ENCODE assay signal across 20 cellular contexts in the genomic region with DNA sequence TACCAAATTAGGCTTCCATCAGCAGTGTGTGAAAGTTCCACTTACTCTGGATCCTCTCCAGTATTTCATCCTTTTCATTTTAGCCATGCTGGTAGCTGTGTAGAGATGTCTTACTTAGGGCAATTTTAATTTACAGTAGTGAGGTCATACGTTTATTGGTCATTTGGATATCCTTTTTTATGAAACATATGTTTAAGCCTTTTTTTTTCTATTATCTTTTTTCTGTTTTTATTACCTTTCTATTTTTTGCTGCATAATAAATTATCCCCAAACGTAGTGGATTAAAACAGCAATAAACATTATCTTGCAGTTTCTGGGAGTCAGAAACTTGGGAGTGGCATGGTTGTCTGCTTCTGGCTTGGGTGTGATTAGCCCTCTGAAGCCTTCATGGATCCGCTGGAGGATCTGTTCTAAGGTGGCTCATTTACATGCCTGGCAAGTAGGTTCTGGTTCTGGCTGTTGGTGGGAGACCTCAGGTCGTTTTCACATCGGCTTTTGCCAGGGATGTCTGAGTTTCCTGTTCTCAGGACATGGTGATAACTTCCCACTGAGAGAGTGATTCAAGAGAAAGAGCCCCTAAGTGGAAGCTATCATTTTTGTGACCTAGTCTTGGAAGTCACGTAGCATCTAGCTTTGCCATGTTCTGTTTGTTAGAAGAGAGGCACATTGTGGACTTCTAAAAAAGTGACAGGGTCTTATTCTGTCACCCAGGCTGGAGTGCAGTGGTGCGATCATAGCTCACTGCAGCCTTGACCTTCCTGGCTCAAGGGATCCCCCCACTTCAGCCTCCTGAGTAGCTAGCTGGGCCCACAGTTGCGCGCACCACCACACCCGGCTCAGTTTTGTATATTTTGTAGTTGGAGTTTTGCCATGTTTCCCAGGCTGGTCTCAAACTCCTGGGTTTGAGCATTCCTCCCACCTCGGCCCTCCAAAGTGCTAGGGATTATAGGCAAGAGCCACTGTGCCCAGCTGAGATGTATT. TPM values are rescaled to one million over a fixed set of nuclear protein-coding genes. Genes with fewer than 3 reads are reported as not detected.
DNase-seq lines count a peak whose midpoint lies in the region; ATAC-seq, FAIRE-seq and TF ChIP-seq lines count a peak whose summit lies in the region.
"Had no signal": no experiment of that assay in that cellular context is flagged by ENCODE, and none has a peak within 500 bp of the region (broad histone marks: within the 10 kb centered on the region; RNA-seq: fewer than 3 reads in every experiment).

No MANE protein-coding gene starts in this region.

- peak overlapping the region; percentile 41; the same call in 1 of the 2 replicates for H3K4me2 ChIP-seq in K562 (ENCODE audit: insufficient read depth, low read length)

- ATAC-seq in CD4-positive, alpha-beta T cell (ENCODE audit: poor library complexity): no peak
- ATAC-seq in GM21529 (IDR thresholded peaks at IDR 0.05; ENCODE audit: unreplicated experiment) (peak; percentile 38), K562 (peak; percentile 47), HG02623 (IDR thresholded peaks at IDR 0.05; ENCODE audit: unreplicated experiment) (no peak), left lung (no peak)
- ATAC-seq: HCT116 had no signal

- no peak for TF ChIP-seq CTCF in CD4-positive, alpha-beta T cell (IDR thresholded peaks at IDR 0.05)
- no peak for TF ChIP-seq CTCF in K562 (IDR thresholded peaks at IDR 0.05 in 2 of 3, conservative IDR thresholded peaks at IDR 0.05 in 1 of 3; ENCODE audit: insufficient read depth in 2 of 3, low read depth in 1 of 3, low read length in 3 of 3)
- TF ChIP-seq CTCF in nephron (IDR thresholded peaks at IDR 0.05; ENCODE audit: unreplicated experiment in 3 of 3): no peak
- no peak for TF ChIP-seq CTCF in left lung (IDR thresholded peaks at IDR 0.05)

- H3K27ac Mint-ChIP-seq in CD4-positive, alpha-beta T cell: peak overlapping the region; percentile 50
- peak overlapping the region in 2 of 3 experiments; percentile 26 to 32 for H3K27ac Mint-ChIP-seq in nephron

- no TSS peak for BruUV-seq in K562 (replicated peaks; lab: Mats Ljungman, UMichigan)

- in situ Hi-C loops in K562 (cut with MboI): no loop called here

- DNase-seq in CD4-positive, alpha-beta T cell: no peak
- DNase-seq in K562 (ENCODE audit: extremely low read depth in 1 of 4, low spot score in 3 of 4) (peak in 2 of 4 experiments; percentile 31 to 45), substantia nigra (lab: John Stamatoyannopoulos, UW) (no peak), COR-L47 (lab: John Stamatoyannopoulos, UW) (no peak), left lung (no peak)
- DNase-seq: activated CD4-positive, CD25-positive, alpha-beta regulatory T cell; activated naive CD4-positive, alpha-beta T cell; AML-193; brain microvascular endothelial cell; DND-41; dorsolateral prefrontal cortex; NCI-H1092; NCI-H2171; NCI-H774; posterior cingulate gyrus had no signal

- TF ChIP-seq EP300 in K562 (IDR thresholded peaks at IDR 0.05; ENCODE audit: low read length): no peak

- H3K27me3 Mint-ChIP-seq in CD4-positive, alpha-beta T cell: no peaks in the 10 kb centered on the region
- no peaks in the 10 kb centered on the region for H3K27me3 Mint-ChIP-seq in nephron (ENCODE audit: low read depth)

- intact Hi-C loops in CD4-positive, alpha-beta T cell (cut with DNase I, micrococcal nuclease): no loop called here
- intact Hi-C loops in K562 (cut with micrococcal nuclease) (no loop called here), left lung (cut with DNase I) (no loop called here)

- H3K9ac ChIP-seq in K562 (ENCODE audit: insufficient read depth in 1 of 2, low read depth in 2 of 2, low read length in 2 of 2): peak overlapping the region; percentile 8 to 79

- H3K4me1 ChIP-seq in K562 (replicated peaks in 1 of 2; ENCODE audit: control insufficient read depth in 2 of 2, insufficient read depth in 2 of 2, low read length in 2 of 2) (peaks cover 22 to 44% of the 10 kb centered on the region in 2 experiments), left lung (peaks cover 38 to 84% of the 10 kb centered on the region in 2 donors)

- H3K9me3 ChIP-seq in CD4-positive, alpha-beta T cell (ENCODE audit: control insufficient read depth, low read length): no peaks in the 10 kb centered on the region
- H3K9me3 ChIP-seq in K562 (replicated peaks; ENCODE audit: control insufficient read depth, insufficient read depth, low read depth, low read length) (no peaks in the 10 kb centered on the region), left lung (no peaks in the 10 kb centered on the region)

- peaks cover 5% of the 10 kb centered on the region for H3K36me3 Mint-ChIP-seq in CD4-positive, alpha-beta T cell (ENCODE audit: low read depth)
- no peaks in the 10 kb centered on the region for H3K36me3 Mint-ChIP-seq in nephron (ENCODE audit: low read depth)

- H3K4me3 ChIP-seq in K562 (no peak overlapping the region), left lung (no peak overlapping the region)

- no peak overlapping the region for H3K27ac ChIP-seq in CD4-positive, alpha-beta T cell (ENCODE audit: low read depth, low read length)
- H3K27ac ChIP-seq in K562 (ENCODE audit: extremely low read depth, low read depth, low read length): peak overlapping the region; percentile 29; the same call in 2 of the 3 replicates
- no peak overlapping the region for H3K27ac ChIP-seq in substantia nigra (ENCODE audit: low read depth, low read length, poor library complexity, severe bottlenecking)
- no peak overlapping the region for H3K27ac ChIP-seq in left lung
- H3K27ac ChIP-seq: brain microvascular endothelial cell, dorsolateral prefrontal cortex had no signal

- FAIRE-seq in K562 (lab: Jason Lieb, UNC): no peak
- FAIRE-seq: RCC 7860 had no signal

- TF ChIP-seq RAD21 in K562 (CRISPR knock-in tag; conservative IDR thresholded peaks at IDR 0.05 in 1 of 2, IDR thresholded peaks at IDR 0.05 in 1 of 2): no peak

- peak overlapping the region; percentile 2 for H3K4me3 Mint-ChIP-seq in CD4-positive, alpha-beta T cell
- H3K4me3 Mint-ChIP-seq in nephron: no peak overlapping the region

- CTCF ChIA-PET in CD4-positive, alpha-beta T cell (lab: Charles Lee): no interaction called here
- CTCF ChIA-PET in K562 (lab: Yijun Ruan, JAX; ENCODE audit: low intra/inter-chr PET ratio): interaction anchor here (0.6 kb wide), 1 partner anchor 42 kb away, joined by 4 read pairs; no protein-coding TSS in a partner anchor

- H4K20me1 ChIP-seq in K562 (replicated peaks; ENCODE audit: control insufficient read depth, insufficient read depth, low read length): peaks cover 42% of the 10 kb centered on the region

- peaks cover 91% of the 10 kb centered on the region for H3K4me1 Mint-ChIP-seq in CD4-positive, alpha-beta T cell (ENCODE audit: low read depth)
- H3K4me1 Mint-ChIP-seq in nephron: peaks cover 60% of the 10 kb centered on the region

- peaks cover 96% of the 10 kb centered on the region for H3K79me2 ChIP-seq in K562 (ENCODE audit: control insufficient read depth, insufficient read depth, low read length)

- POLR2A ChIA-PET in CD4-positive, alpha-beta T cell (lab: Charles Lee): no interaction called here
- POLR2A ChIA-PET in K562 (lab: Yijun Ruan, JAX): interaction anchor here (0.5 to 1.3 kb wide), 7 partner anchors 10 to 798 kb away, joined by 3 to 5 read pairs (median 3); no protein-coding TSS in a partner anchor

- no peaks in the 10 kb centered on the region for H3K9me3 Mint-ChIP-seq in CD4-positive, alpha-beta T cell
- H3K9me3 Mint-ChIP-seq in nephron: no peaks in the 10 kb centered on the region

- H3K36me3 ChIP-seq in K562 (ENCODE audit: control insufficient read depth, insufficient read depth, low read length) (no peaks in the 10 kb centered on the region; the same call in 1 of the 3 replicates), left lung (no peaks in the 10 kb centered on the region)
- H3K36me3 ChIP-seq: brain microvascular endothelial cell had no signal

- H2AFZ ChIP-seq in K562 (ENCODE audit: low read depth, low read length): no peak overlapping the region

- H3K27me3 ChIP-seq in CD4-positive, alpha-beta T cell (ENCODE audit: control insufficient read depth, insufficient read depth, low read length): no peaks in the 10 kb centered on the region
- no peaks in the 10 kb centered on the region for H3K27me3 ChIP-seq in K562 (ENCODE audit: control insufficient read depth in 2 of 2, insufficient read depth in 2 of 2, low read length in 2 of 2)
- H3K27me3 ChIP-seq in left lung: no peaks in the 10 kb centered on the region
- H3K27me3 ChIP-seq: brain microvascular endothelial cell, dorsolateral prefrontal cortex had no signal

- H3K9me1 ChIP-seq in K562 (ENCODE audit: control insufficient read depth, insufficient read depth, low read length): no peaks in the 10 kb centered on the region

- 35% methylated on average over 10 of the region's 11 CpGs for whole genome bisulfite sequencing in K562 (ENCODE audit: insufficient coverage, low coverage, missing lambda C conversion rate)

- no peak for TF ChIP-seq POLR2A in K562 (conservative IDR thresholded peaks at IDR 0.05)

TF ChIP-seq in K562, 482 proteins besides CTCF, POLR2A, EP300 and RAD21:
- peak; percentile 18; the same call in 1 of the 2 replicates for TF ChIP-seq TCF3 (CRISPR knock-in tag; IDR thresholded peaks at IDR 0.05)
- peak; percentile 34 for TF ChIP-seq CBFA2T3 (IDR thresholded peaks at IDR 0.05)
- 0 out of 2 replicates have a peak, but pooled peaks have one; percentile 14 for TF ChIP-seq TAL1 (IDR thresholded peaks at IDR 0.05)
- TF ChIP-seq CHD1 (IDR thresholded peaks at IDR 0.05; ENCODE audit: low read length): no peak
- TF ChIP-seq ARID1B (IDR thresholded peaks at IDR 0.05): 0 out of 2 replicates have a peak, but pooled peaks have one; percentile 29

RNA-seq across cellular contexts. Expression of a gene that starts 38.6 kb away (rescaled TPM):
- total RNA-seq in CD4-positive, alpha-beta T cell: 100 to 1,000 TPM; 108 to 109 TPM
- total RNA-seq in K562 (2011; cell fraction: chromatin; rRNA removed; ENCODE audit: low replicate concordance): 136 and 375 TPM in 2 replicates
- total RNA-seq in K562 (2011; cell fraction: nucleolus; rRNA removed): 57.0 and 86.1 TPM in 2 replicates
- total RNA-seq in K562 (2011; cell fraction: nucleoplasm; rRNA removed): 132 and 147 TPM in 2 replicates
- 96.1 and 103 TPM in 2 replicates for total RNA-seq in K562 (2014; rRNA removed)
- 110 and 132 TPM in 2 replicates for total RNA-seq in K562 (2014; rRNA removed; fragmentation: Illumina TruSeq; extraction: Trizol)
- total RNA-seq in K562 (2015; rRNA removed; fragmentation: Illumina TruSeq; extraction: Trizol): 111 and 117 TPM in 2 replicates
- 90.3 and 91.2 TPM in 2 replicates for total RNA-seq in K562 (2021)
- 58.4 and 75.6 TPM in 2 replicates for polyA plus RNA-seq in K562 (2011; rRNA removed)
- 25.4 and 35.3 TPM in 2 replicates for polyA plus RNA-seq in K562 (2011; cell fraction: cytosol; rRNA removed)
- polyA plus RNA-seq in K562 (2011; cell fraction: nucleus; rRNA removed): 95.8 and 111 TPM in 2 replicates
- 45.4 and 55.1 TPM in 2 replicates for polyA plus RNA-seq in K562 (2012)
- 69.1 and 80.6 TPM in 2 replicates for polyA plus RNA-seq in K562 (2014; fragmentation: Illumina TruSeq; extraction: Trizol)
- 10 to 100 TPM; 20.3 to 32.5 TPM for polyA plus RNA-seq in K562 (2014; fragmentation: Nextera tagmentation; extraction: Ambion mirVana)
- polyA plus RNA-seq in K562 (2014; rRNA removed): 46.7 and 48.4 TPM in 2 replicates
- 179 and 197 TPM in 2 replicates for polyA minus RNA-seq in K562 (2011; rRNA and poly(A)+ RNA removed)
- 67.2 and 87.0 TPM in 2 replicates for polyA minus RNA-seq in K562 (2011; cell fraction: cytosol; rRNA and poly(A)+ RNA removed)
- 114 and 187 TPM in 2 replicates for polyA minus RNA-seq in K562 (2011; cell fraction: nucleus; rRNA and poly(A)+ RNA removed)
- 10 to 100 TPM; 84.6 to 96.8 TPM for total RNA-seq in left lung

Comparison
In these comparisons a context has a peak if more than half of its experiments do, and no peak if none do; other contexts are left out.
1. ATAC-seq: peak in GM21529 (single experiment) and K562 (single experiment); none in CD4-positive, alpha-beta T cell (single experiment), HG02623 (single experiment) and left lung (single experiment).